35 cellular contexts compared by ENCODE assay signal in genomic region chr16:6207124-6207523, GRCh38.
"Had no signal": no experiment of that assay in that cellular context is flagged by ENCODE, and none has a peak within 500 bp of the region (broad histone marks: within the 10 kb centered on the region; RNA-seq: fewer than 3 reads in every experiment).

No MANE protein-coding gene starts in this region.

- H3K4me3 ChIP-seq: adrenal gland, body of pancreas, breast epithelium had no signal

- H3K27me3 ChIP-seq: adrenal gland, body of pancreas, brain microvascular endothelial cell, breast epithelium had no signal

- H3K27me3 Mint-ChIP-seq: activated CD4-positive, alpha-beta memory T cell treated with anti-CD3 and anti-CD28 coated beads, Interleukin-2, amount 10 ng/mL, durations not matched to agents 7 days and 5 days; activated CD4-positive, alpha-beta T cell treated with anti-CD3 and anti-CD28 coated beads for 36 hours; activated CD4-positive, alpha-beta T cell treated with anti-CD3 and anti-CD28 coated beads, Interleukin-2, amount 10 ng/mL, durations not matched to agents 7 days and 5 days; activated CD8-positive, alpha-beta memory T cell treated with anti-CD3 and anti-CD28 coated beads, Interleukin-2, amount 10 ng/mL, durations not matched to agents 7 days and 5 days; activated naive CD4-positive, alpha-beta T cell treated with anti-CD3 and anti-CD28 coated beads, Interleukin-2, amount 10 ng/mL, durations not matched to agents 7 days and 5 days; activated naive CD4-positive, alpha-beta T cell treated with anti-CD3 and anti-CD28 coated beads, Interleukin-2, amount 50 U/mL, for 24 hours; activated T-cell treated with anti-CD3 and anti-CD28 coated beads, Interleukin-2, amount 50 U/mL, for 24 hours had no signal

- H3K36me3 ChIP-seq: adrenal gland, brain microvascular endothelial cell, breast epithelium, WERI-Rb-1 had no signal

- H3K36me3 Mint-ChIP-seq: activated CD8-positive, alpha-beta memory T cell treated with anti-CD3 and anti-CD28 coated beads, Interleukin-2, amount 10 ng/mL, durations not matched to agents 7 days and 5 days; activated naive CD4-positive, alpha-beta T cell treated with anti-CD3 and anti-CD28 coated beads, Interleukin-2, amount 10 ng/mL, durations not matched to agents 7 days and 5 days; activated naive CD4-positive, alpha-beta T cell treated with anti-CD3 and anti-CD28 coated beads, Interleukin-2, amount 50 U/mL, for 24 hours; activated naive CD8-positive, alpha-beta T cell had no signal

- H3K9me3 Mint-ChIP-seq: activated naive CD4-positive, alpha-beta T cell treated with anti-CD3 and anti-CD28 coated beads, Interleukin-2, amount 10 ng/mL, durations not matched to agents 7 days and 5 days; activated naive CD4-positive, alpha-beta T cell treated with anti-CD3 and anti-CD28 coated beads, Interleukin-2, amount 50 U/mL, for 24 hours had no signal

- DNase-seq: activated CD4-positive, alpha-beta memory T cell treated with anti-CD3 and anti-CD28 coated beads, Interleukin-2, amount 10 ng/mL, durations not matched to agents 7 days and 5 days; activated CD4-positive, alpha-beta T cell treated with anti-CD3 and anti-CD28 coated beads for 1 hour; activated CD4-positive, alpha-beta T cell treated with anti-CD3 and anti-CD28 coated beads for 36 hours; activated CD4-positive, alpha-beta T cell treated with anti-CD3 and anti-CD28 coated beads for 48 hours; activated CD4-positive, alpha-beta T cell treated with anti-CD3 and anti-CD28 coated beads, Interleukin-2, amount 10 ng/mL, durations not matched to agents 7 days and 5 days; activated CD4-positive, alpha-beta T cell treated with anti-CD3 and anti-CD28 coated beads, Interleukin-2, amount 50 U/mL, for 48 hours; activated CD4-positive, CD25-positive, alpha-beta regulatory T cell; activated CD8-positive, alpha-beta memory T cell treated with anti-CD3 and anti-CD28 coated beads for 24 hours; activated CD8-positive, alpha-beta memory T cell treated with anti-CD3 and anti-CD28 coated beads, Interleukin-2, amount 10 ng/mL, durations not matched to agents 7 days and 5 days; activated CD8-positive, alpha-beta memory T cell treated with anti-CD3 and anti-CD28 coated beads, Interleukin-2, amount 50 U/mL, for 48 hours; activated CD8-positive, alpha-beta T cell treated with anti-CD3 and anti-CD28 coated beads, Interleukin-2, amount 10 ng/mL, durations not matched to agents 7 days and 5 days; activated effector memory CD4-positive, alpha-beta T cell treated with Interleukin-2 at 50 U/mL for 16 hours; activated gamma-delta T cell; activated naive CD4-positive, alpha-beta T cell treated with anti-CD3 and anti-CD28 coated beads, Interleukin-2, amount 10 ng/mL, durations not matched to agents 7 days and 5 days; activated naive CD4-positive, alpha-beta T cell treated with Interleukin-2 at 50 U/mL for 16 hours; activated T-cell treated with anti-CD3 and anti-CD28 coated beads, Interleukin-2, amount 50 U/mL, for 24 hours; activated T-cell treated with anti-CD3 and anti-CD28 coated beads, Interleukin-2, amount 50 U/mL, for 48 hours; adrenal gland; amniotic stem cell; aorta; body of pancreas; brain microvascular endothelial cell; central memory CD4-positive, alpha-beta T cell; T-helper 1 cell; T-helper 2 cell; T-helper 9 cell; WERI-Rb-1 had no signal

- ATAC-seq: activated CD4-positive, alpha-beta T cell treated with anti-CD3 and anti-CD28 coated beads for 36 hours; activated CD4-positive, CD25-positive, alpha-beta regulatory T cell treated with anti-CD3 and anti-CD28 coated beads, Interleukin-2, amount 50 U/mL, for 24 hours; activated CD8-positive, alpha-beta memory T cell treated with anti-CD3 and anti-CD28 coated beads, Interleukin-2, amount 10 ng/mL, durations not matched to agents 7 days and 5 days; activated CD8-positive, alpha-beta T cell treated with anti-CD3 and anti-CD28 coated beads, Interleukin-2, amount 10 ng/mL, durations not matched to agents 7 days and 5 days; body of pancreas; WTC11 had no signal

- H3K4me1 Mint-ChIP-seq: activated CD4-positive, alpha-beta memory T cell treated with anti-CD3 and anti-CD28 coated beads, Interleukin-2, amount 10 ng/mL, durations not matched to agents 7 days and 5 days; activated CD4-positive, alpha-beta T cell treated with anti-CD3 and anti-CD28 coated beads for 36 hours; activated CD4-positive, alpha-beta T cell treated with anti-CD3 and anti-CD28 coated beads, Interleukin-2, amount 10 ng/mL, durations not matched to agents 7 days and 5 days; activated CD8-positive, alpha-beta memory T cell treated with anti-CD3 and anti-CD28 coated beads, Interleukin-2, amount 10 ng/mL, durations not matched to agents 7 days and 5 days; activated naive CD4-positive, alpha-beta T cell treated with anti-CD3 and anti-CD28 coated beads, Interleukin-2, amount 10 ng/mL, durations not matched to agents 7 days and 5 days; activated naive CD4-positive, alpha-beta T cell treated with anti-CD3 and anti-CD28 coated beads, Interleukin-2, amount 50 U/mL, for 24 hours; WTC11 had no signal

- H3K27ac ChIP-seq: adrenal gland, body of pancreas, brain microvascular endothelial cell, breast epithelium, WERI-Rb-1 had no signal

- H3K4me1 ChIP-seq: adrenal gland, body of pancreas, breast epithelium had no signal

- H3K4me3 Mint-ChIP-seq: activated CD4-positive, alpha-beta memory T cell treated with anti-CD3 and anti-CD28 coated beads, Interleukin-2, amount 10 ng/mL, durations not matched to agents 7 days and 5 days; activated CD4-positive, alpha-beta T cell treated with anti-CD3 and anti-CD28 coated beads for 36 hours; activated CD4-positive, alpha-beta T cell treated with anti-CD3 and anti-CD28 coated beads, Interleukin-2, amount 10 ng/mL, durations not matched to agents 7 days and 5 days; activated CD8-positive, alpha-beta memory T cell treated with anti-CD3 and anti-CD28 coated beads, Interleukin-2, amount 10 ng/mL, durations not matched to agents 7 days and 5 days; activated CD8-positive, alpha-beta T cell treated with anti-CD3 and anti-CD28 coated beads, Interleukin-2, amount 10 ng/mL, durations not matched to agents 7 days and 5 days; activated naive CD4-positive, alpha-beta T cell treated with anti-CD3 and anti-CD28 coated beads, Interleukin-2, amount 10 ng/mL, durations not matched to agents 7 days and 5 days; activated naive CD4-positive, alpha-beta T cell treated with anti-CD3 and anti-CD28 coated beads, Interleukin-2, amount 50 U/mL, for 24 hours; activated naive CD8-positive, alpha-beta T cell; activated T-cell treated with anti-CD3 and anti-CD28 coated beads, Interleukin-2, amount 50 U/mL, for 24 hours; T-helper 1 cell treated with Interleukin-12 subunit alpha and Interleukin-12 subunit beta and Interleukin-4 antibody, amounts not matched to agents 30 μg/mL and 1 μg/mL, for 36 hours; T-helper 2 cell treated with Interferon-gamma antibody and Interleukin-4, amounts not matched to agents 5 μg/mL and 100 μg/mL, for 36 hours; WTC11 had no signal

- H3K9me3 ChIP-seq: adrenal gland, body of pancreas, breast epithelium had no signal

- H3K27ac Mint-ChIP-seq: activated CD4-positive, alpha-beta memory T cell treated with anti-CD3 and anti-CD28 coated beads, Interleukin-2, amount 10 ng/mL, durations not matched to agents 7 days and 5 days; activated CD4-positive, alpha-beta T cell treated with anti-CD3 and anti-CD28 coated beads for 36 hours; activated CD4-positive, alpha-beta T cell treated with anti-CD3 and anti-CD28 coated beads, Interleukin-2, amount 10 ng/mL, durations not matched to agents 7 days and 5 days; activated CD8-positive, alpha-beta memory T cell treated with anti-CD3 and anti-CD28 coated beads, Interleukin-2, amount 10 ng/mL, durations not matched to agents 7 days and 5 days; activated CD8-positive, alpha-beta T cell treated with anti-CD3 and anti-CD28 coated beads, Interleukin-2, amount 10 ng/mL, durations not matched to agents 7 days and 5 days; activated naive CD4-positive, alpha-beta T cell treated with anti-CD3 and anti-CD28 coated beads, Interleukin-2, amount 10 ng/mL, durations not matched to agents 7 days and 5 days; activated naive CD4-positive, alpha-beta T cell treated with anti-CD3 and anti-CD28 coated beads, Interleukin-2, amount 50 U/mL, for 24 hours; activated naive CD8-positive, alpha-beta T cell; activated T-cell treated with anti-CD3 and anti-CD28 coated beads, Interleukin-2, amount 50 U/mL, for 24 hours; activated T-helper 2 cell treated with anti-CD3 and anti-CD28 coated beads, Interferon-gamma antibody, Interleukin-2, Interleukin-4, amounts not matched to agents 10 μg/mL and 5 μg/mL and 100 μg/mL, durations not matched to agents 14 hours and 24 hours and 36 hours; T-helper 1 cell treated with Interleukin-12 subunit alpha and Interleukin-12 subunit beta and Interleukin-4 antibody, amounts not matched to agents 30 μg/mL and 1 μg/mL, for 36 hours; T-helper 2 cell treated with Interferon-gamma antibody and Interleukin-4, amounts not matched to agents 5 μg/mL and 100 μg/mL, for 36 hours; WTC11 had no signal
